1 cellular context compared by ENCODE assay signal in genomic region chr18:29979884-29980283, GRCh38.
TF ChIP-seq lines count a peak whose summit lies in the region.

No MANE protein-coding gene starts in this region.

TF ChIP-seq in GM12878, 131 proteins besides CTCF, POLR2A, EP300 and RAD21 (continued from another document):
- TF ChIP-seq ZNF687 (IDR thresholded peaks at IDR 0.05) = no peak
